Comparison of ENCODE assay signal across 18 cellular contexts in the genomic region with DNA sequence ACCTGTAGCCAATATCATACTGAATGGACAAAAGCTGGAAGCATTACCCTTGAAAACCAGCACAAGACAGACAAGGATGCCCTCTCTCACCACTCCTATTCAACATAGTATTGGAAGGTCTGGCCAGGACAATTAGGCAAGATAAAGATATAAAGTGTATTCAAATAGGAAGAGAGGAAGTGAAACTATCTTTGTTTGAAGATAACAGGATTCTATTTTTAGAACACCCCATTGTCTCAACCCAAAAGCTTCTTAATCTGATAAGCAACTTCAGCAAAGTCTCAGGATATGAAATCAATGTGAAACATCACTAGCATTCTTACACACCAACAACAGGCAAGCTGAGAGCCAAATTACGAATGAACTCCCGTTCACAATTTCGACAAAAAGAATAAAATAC. TPM values are rescaled to one million over a fixed set of nuclear protein-coding genes. Genes with fewer than 3 reads are reported as not detected.
"Had no signal": no experiment of that assay in that cellular context is flagged by ENCODE, and none has a peak within 500 bp of the region (broad histone marks: within the 10 kb centered on the region; RNA-seq: fewer than 3 reads in every experiment).

No MANE protein-coding gene starts in this region.

- H3K27me3 ChIP-seq: brain microvascular endothelial cell, left lung, thyroid gland, vagina had no signal

- H3K36me3 ChIP-seq: brain microvascular endothelial cell, esophagus squamous epithelium, left lung, thyroid gland, vagina had no signal

- H3K4me1 ChIP-seq: esophagus squamous epithelium, vagina had no signal

- H3K9me3 ChIP-seq: thyroid gland, vagina had no signal

- H3K4me3 ChIP-seq: coronary artery, esophagus squamous epithelium, left lung, thyroid gland, vagina had no signal

- H3K27ac ChIP-seq: brain microvascular endothelial cell, coronary artery, esophagus squamous epithelium, left lung, thyroid gland, vagina had no signal

- ATAC-seq: activated CD4-positive, alpha-beta T cell treated with anti-CD3 and anti-CD28 coated beads for 36 hours; left lung; stimulated activated naive B cell treated with anti-CD40 and anti-IgM and Interleukin-4, amounts not matched to agents 10 μg/mL and 1 μg/mL and 100 μg/mL, for 72 hours had no signal

- DNase-seq: activated CD4-positive, alpha-beta T cell treated with anti-CD3 and anti-CD28 coated beads for 36 hours; activated CD8-positive, alpha-beta memory T cell treated with anti-CD3 and anti-CD28 coated beads for 24 hours; activated naive CD4-positive, alpha-beta T cell treated with Interleukin-2 at 50 U/mL for 16 hours; anterior cingulate cortex; brain microvascular endothelial cell; effector CD4-positive, alpha-beta T cell; esophagus squamous epithelium; hippocampal formation; kidney; left lung; mammary epithelial cell; nucleus accumbens; posterior cingulate gyrus; stimulated activated CD4-positive, alpha-beta T cell treated with anti-CD3 and anti-CD28 coated beads, Interleukin-2, amount 100 ng/mL, for 48 hours; stimulated activated naive B cell treated with anti-CD40 and anti-IgM and Interleukin-4, amounts not matched to agents 10 μg/mL and 1 μg/mL and 100 μg/mL, for 72 hours; thyroid gland had no signal

RNA-seq across cellular contexts. Expression of gene CCNA1, which starts 17.8 kb away (rescaled TPM):
- total RNA-seq: vagina had no signal
